ENCODE assay signal across 8 cellular contexts in genomic region chr19:17538684-17539287, GRCh38. TPM values are rescaled to one million over a fixed set of nuclear protein-coding genes. Genes with fewer than 3 reads are reported as not detected.
DNase-seq lines count a peak whose midpoint lies in the region; ATAC-seq and TF ChIP-seq lines count a peak whose summit lies in the region.

No MANE protein-coding gene starts in this region.

- H3K36me3 ChIP-seq in HEK293 (ENCODE audit: control insufficient read depth in 2 of 2, insufficient read depth in 1 of 2, low read length in 2 of 2): no peaks in the 10 kb centered on the region
- H3K36me3 ChIP-seq in upper lobe of right lung: no peaks in the 10 kb centered on the region

- peaks cover 12% of the 10 kb centered on the region for H3K4me1 Mint-ChIP-seq in activated naive CD8-positive, alpha-beta T cell treated with anti-CD3 and anti-CD28 coated beads, Interleukin-2, amount 10 ng/mL, durations not matched to agents 7 days and 5 days

- H3K27ac ChIP-seq in HEK293 (ENCODE audit: extremely low read depth, low read depth, low read length) (no peak overlapping the region), upper lobe of right lung (peak overlapping the region; percentile 63)

- POLR2A ChIA-PET in HEK293 (lab: Yijun Ruan, JAX): interaction anchor here (0.6 to 1.6 kb wide), 3 partner anchors 18 to 67 kb away, joined by 3 to 4 read pairs (median 3); partner anchors contain the start of gene PGLS
- POLR2A ChIA-PET in activated naive CD8-positive, alpha-beta T cell treated with anti-CD3 and anti-CD28 coated beads, Interleukin-2, amount 10 ng/mL, durations not matched to agents 7 days and 5 days (lab: Charles Lee): interaction anchor here (0.5 to 1.8 kb wide), 5 partner anchors 16 to 35 kb away, joined by 3 to 8 read pairs (median 4); no protein-coding TSS in a partner anchor

- no peak for DNase-seq in AG10803 (ENCODE audit: low read depth)
- no peak for DNase-seq in activated naive CD8-positive, alpha-beta T cell treated with anti-CD3 and anti-CD28 coated beads, Interleukin-2, amount 10 ng/mL, durations not matched to agents 7 days and 5 days
- peak; percentile 46 for DNase-seq in left kidney (ENCODE audit: low read depth, low spot score)
- DNase-seq in upper lobe of right lung: no peak
- DNase-seq in HT-29 (ENCODE audit: low spot score): no peak
- DNase-seq in RPMI8226: no peak

- H3K4me3 ChIP-seq in AG10803 (ENCODE audit: low read length) (peak overlapping the region; percentile 60), HEK293 (ENCODE audit: low read depth, low read length) (peak overlapping the region; percentile 37), upper lobe of right lung (peak overlapping the region; percentile 56)

- peak; percentile 3 for ATAC-seq in activated naive CD8-positive, alpha-beta T cell treated with anti-CD3 and anti-CD28 coated beads, Interleukin-2, amount 10 ng/mL, durations not matched to agents 7 days and 5 days (ENCODE audit: low read depth)
- ATAC-seq in upper lobe of right lung (peak; percentile 1), GM21360 (IDR thresholded peaks at IDR 0.05; ENCODE audit: unreplicated experiment) (no peak)

- H3K4me1 ChIP-seq in HEK293 (ENCODE audit: control insufficient read depth, insufficient read depth, low read length) (no peaks in the 10 kb centered on the region), upper lobe of right lung (peaks cover 13% of the 10 kb centered on the region)

- CTCF ChIA-PET in HEK293 (lab: Yijun Ruan, JAX): no interaction called here

- intact Hi-C loops in upper lobe of right lung (cut with DNase I): no loop called here

- TF ChIP-seq CTCF in AG10803 (conservative IDR thresholded peaks at IDR 0.05; ENCODE audit: low read length) (no peak), HEK293 (tag by site-specific recombination; IDR thresholded peaks at IDR 0.05) (no peak), upper lobe of right lung (IDR thresholded peaks at IDR 0.05) (no peak)

- peak overlapping the region; percentile 79 for H3K4me3 Mint-ChIP-seq in activated naive CD8-positive, alpha-beta T cell treated with anti-CD3 and anti-CD28 coated beads, Interleukin-2, amount 10 ng/mL, durations not matched to agents 7 days and 5 days

- H3K9me3 Mint-ChIP-seq in activated naive CD8-positive, alpha-beta T cell treated with anti-CD3 and anti-CD28 coated beads, Interleukin-2, amount 10 ng/mL, durations not matched to agents 7 days and 5 days: no peaks in the 10 kb centered on the region

- H3K36me3 Mint-ChIP-seq in activated naive CD8-positive, alpha-beta T cell treated with anti-CD3 and anti-CD28 coated beads, Interleukin-2, amount 10 ng/mL, durations not matched to agents 7 days and 5 days: no peaks in the 10 kb centered on the region

- H3K27ac Mint-ChIP-seq in activated naive CD8-positive, alpha-beta T cell treated with anti-CD3 and anti-CD28 coated beads, Interleukin-2, amount 10 ng/mL, durations not matched to agents 7 days and 5 days: peak overlapping the region; percentile 45

- peaks cover 16% of the 10 kb centered on the region for H3K27me3 Mint-ChIP-seq in activated naive CD8-positive, alpha-beta T cell treated with anti-CD3 and anti-CD28 coated beads, Interleukin-2, amount 10 ng/mL, durations not matched to agents 7 days and 5 days

- H3K27me3 ChIP-seq in upper lobe of right lung: no peaks in the 10 kb centered on the region

- H3K9me3 ChIP-seq in HEK293 (ENCODE audit: control insufficient read depth, insufficient read depth, low read depth, low read length) (no peaks in the 10 kb centered on the region), upper lobe of right lung (no peaks in the 10 kb centered on the region)

TF ChIP-seq in HEK293, 187 proteins besides CTCF, POLR2A, EP300 and RAD21 (continues in another document):
- TF ChIP-seq ZBTB7A (tag by site-specific recombination; IDR thresholded peaks at IDR 0.05; ENCODE audit: low read depth): no peak; the same call in none of the 2 replicates
- TF ChIP-seq ZNF529 (tag by site-specific recombination; IDR thresholded peaks at IDR 0.05; ENCODE audit: insufficient replicate concordance): no peak
- 0 out of 2 replicates have a peak, but pooled peaks have one; percentile 59 for TF ChIP-seq ZNF311 (tag by site-specific recombination; IDR thresholded peaks at IDR 0.05; ENCODE audit: borderline replicate concordance)
- TF ChIP-seq BCL11B (tag by site-specific recombination; IDR thresholded peaks at IDR 0.05; ENCODE audit: low read depth): 0 out of 2 replicates have a peak, but pooled peaks have one; percentile 31
- no peak for TF ChIP-seq ZNF169 (tag by site-specific recombination; IDR thresholded peaks at IDR 0.05)
- TF ChIP-seq ZNF660 (tag by site-specific recombination; IDR thresholded peaks at IDR 0.05): no peak
- peak; percentile 6; the same call in 1 of the 2 replicates for TF ChIP-seq ZBTB8A (tag by site-specific recombination; IDR thresholded peaks at IDR 0.05)
- peak; percentile 40; the same call in 1 of the 2 replicates for TF ChIP-seq ZNF391 (tag by site-specific recombination; IDR thresholded peaks at IDR 0.05; ENCODE audit: borderline replicate concordance, low read depth)
- TF ChIP-seq ZNF585B (tag by site-specific recombination; IDR thresholded peaks at IDR 0.05): no peak
- peak; percentile 98 for TF ChIP-seq PRDM1 (tag by site-specific recombination; IDR thresholded peaks at IDR 0.05)
- peak; percentile 48; the same call in 1 of the 2 replicates for TF ChIP-seq SP7 (tag by site-specific recombination; IDR thresholded peaks at IDR 0.05)
- TF ChIP-seq ZNF580 (tag by site-specific recombination; IDR thresholded peaks at IDR 0.05): peak; percentile 92
- TF ChIP-seq ZNF148 (tag by site-specific recombination; IDR thresholded peaks at IDR 0.05; ENCODE audit: borderline replicate concordance): peak; percentile 85
- no peak for TF ChIP-seq ELK4 (IDR thresholded peaks at IDR 0.05; ENCODE audit: borderline replicate concordance, low read depth, low read length)
- TF ChIP-seq ZNF2 (tag by site-specific recombination; IDR thresholded peaks at IDR 0.05): no peak
- TF ChIP-seq EGR2 (tag by site-specific recombination; IDR thresholded peaks at IDR 0.05; ENCODE audit: low read depth): no peak
- TF ChIP-seq ZNF664 (tag by site-specific recombination; IDR thresholded peaks at IDR 0.05): peak; percentile 46; the same call in 1 of the 2 replicates
- 0 out of 2 replicates have a peak, but pooled peaks have one; percentile 66 for TF ChIP-seq ZNF776 (tag by site-specific recombination; IDR thresholded peaks at IDR 0.05; ENCODE audit: borderline replicate concordance)
- 0 out of 2 replicates have a peak, but pooled peaks have one; percentile 43 for TF ChIP-seq ZSCAN23 (tag by site-specific recombination; IDR thresholded peaks at IDR 0.05)
- TF ChIP-seq ZNF335 (tag by site-specific recombination; conservative IDR thresholded peaks at IDR 0.05): peak; percentile 93
- TF ChIP-seq ZNF658 (tag by site-specific recombination; IDR thresholded peaks at IDR 0.05): no peak
- peak; percentile 8; the same call in 1 of the 2 replicates for TF ChIP-seq ZFP3 (tag by site-specific recombination; IDR thresholded peaks at IDR 0.05; ENCODE audit: low read depth)
- no peak for TF ChIP-seq ZFP69B (tag by site-specific recombination; IDR thresholded peaks at IDR 0.05)
- TF ChIP-seq ZNF366 (tag by site-specific recombination; conservative IDR thresholded peaks at IDR 0.05): peak; percentile 97
- peak; percentile 31; the same call in 1 of the 2 replicates for TF ChIP-seq BCL11A (tag by site-specific recombination; IDR thresholded peaks at IDR 0.05; ENCODE audit: low read depth)
- peak; percentile 43; the same call in 1 of the 2 replicates for TF ChIP-seq ZSCAN30 (tag by site-specific recombination; IDR thresholded peaks at IDR 0.05)

RNA-seq across cellular contexts. Expression of gene COLGALT1, which starts 16.7 kb away (rescaled TPM):
- total RNA-seq in activated naive CD8-positive, alpha-beta T cell treated with anti-CD3 and anti-CD28 coated beads, Interleukin-2, amount 10 ng/mL, durations not matched to agents 7 days and 5 days: 10 to 100 TPM; 63.3 to 68.4 TPM
- 104 TPM for total RNA-seq in upper lobe of right lung
- total RNA-seq in HT-29 (2014; rRNA removed; shearing (Covaris generic)): 76.2 and 88.5 TPM in 2 replicates

RNA-seq across cellular contexts. Expression of gene PGLS, which starts 27.3 kb away (rescaled TPM):
- 10 to 100 TPM; 85.4 to 90.3 TPM for total RNA-seq in activated naive CD8-positive, alpha-beta T cell treated with anti-CD3 and anti-CD28 coated beads, Interleukin-2, amount 10 ng/mL, durations not matched to agents 7 days and 5 days
- total RNA-seq in upper lobe of right lung: 78.0 TPM
- total RNA-seq in HT-29 (2014; rRNA removed; shearing (Covaris generic)): 75.7 and 90.9 TPM in 2 replicates
